2 cellular contexts compared by ENCODE assay signal in the genomic region with DNA sequence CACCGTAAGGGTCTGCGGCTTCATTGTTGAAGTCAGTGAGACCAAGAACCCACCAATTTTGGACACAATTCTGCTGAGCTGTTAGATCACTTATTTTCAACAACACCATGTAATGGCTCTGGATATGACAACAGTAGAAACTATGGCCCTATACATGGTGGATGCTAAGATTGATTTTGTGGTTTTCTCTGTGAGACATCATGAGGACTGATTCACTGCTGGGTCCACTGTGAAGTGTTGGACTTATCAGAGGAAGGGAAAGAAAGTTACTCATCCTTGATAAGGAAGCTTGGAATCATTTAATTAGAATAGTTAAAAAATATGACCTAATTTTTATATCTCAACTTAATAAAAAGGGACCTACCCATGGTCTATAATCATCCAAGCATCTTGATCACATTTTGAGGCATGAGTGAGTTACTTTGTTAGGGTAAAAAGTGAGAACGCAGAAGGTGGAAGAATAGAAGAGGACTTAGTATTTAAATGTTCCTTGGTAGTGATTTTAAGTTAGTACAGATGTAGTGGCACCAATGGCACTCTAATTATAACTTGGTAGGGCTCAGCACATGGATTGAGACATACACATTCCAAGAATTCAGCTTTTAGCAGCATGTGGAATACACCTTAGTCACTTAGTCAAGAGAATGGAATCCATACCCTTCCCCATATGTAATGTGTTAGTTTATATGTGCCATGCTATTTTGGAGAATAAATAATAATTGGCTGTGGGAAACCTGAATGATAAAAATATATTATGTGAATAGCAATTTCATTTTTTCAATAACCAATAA.
TF ChIP-seq lines count a peak whose summit lies in the region.

No MANE protein-coding gene starts in this region.

TF ChIP-seq in IMR-90, 13 proteins besides CTCF, POLR2A, EP300 and RAD21:
- TF ChIP-seq CEBPB (IDR thresholded peaks at IDR 0.05; ENCODE audit: low read depth, low read length) (no peak), MAFK (IDR thresholded peaks at IDR 0.05; ENCODE audit: low read depth, low read length) (peak; percentile 28; the same call in 1 of the 2 replicates), MXI1 (IDR thresholded peaks at IDR 0.05; ENCODE audit: borderline replicate concordance, low read depth, low read length) (no peak), BHLHE40 (IDR thresholded peaks at IDR 0.05; ENCODE audit: low read depth, low read length) (no peak)
- TF ChIP-seq, protein P1, sequence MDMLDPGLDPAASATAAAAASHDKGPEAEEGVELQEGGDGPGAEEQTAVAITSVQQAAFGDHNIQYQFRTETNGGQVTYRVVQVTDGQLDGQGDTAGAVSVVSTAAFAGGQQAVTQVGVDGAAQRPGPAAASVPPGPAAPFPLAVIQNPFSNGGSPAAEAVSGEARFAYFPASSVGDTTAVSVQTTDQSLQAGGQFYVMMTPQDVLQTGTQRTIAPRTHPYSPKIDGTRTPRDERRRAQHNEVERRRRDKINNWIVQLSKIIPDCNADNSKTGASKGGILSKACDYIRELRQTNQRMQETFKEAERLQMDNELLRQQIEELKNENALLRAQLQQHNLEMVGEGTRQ (IDR thresholded peaks at IDR 0.05; ENCODE audit: low read depth, low read length), result no peak

TF ChIP-seq in SK-N-SH, 30 proteins besides CTCF, POLR2A, EP300 and RAD21:
- TF ChIP-seq, protein P2, sequence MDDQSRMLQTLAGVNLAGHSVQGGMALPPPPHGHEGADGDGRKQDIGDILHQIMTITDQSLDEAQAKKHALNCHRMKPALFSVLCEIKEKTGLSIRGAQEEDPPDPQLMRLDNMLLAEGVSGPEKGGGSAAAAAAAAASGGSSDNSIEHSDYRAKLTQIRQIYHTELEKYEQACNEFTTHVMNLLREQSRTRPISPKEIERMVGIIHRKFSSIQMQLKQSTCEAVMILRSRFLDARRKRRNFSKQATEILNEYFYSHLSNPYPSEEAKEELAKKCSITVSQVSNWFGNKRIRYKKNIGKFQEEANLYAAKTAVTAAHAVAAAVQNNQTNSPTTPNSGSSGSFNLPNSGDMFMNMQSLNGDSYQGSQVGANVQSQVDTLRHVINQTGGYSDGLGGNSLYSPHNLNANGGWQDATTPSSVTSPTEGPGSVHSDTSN (IDR thresholded peaks at IDR 0.05), result 0 out of 2 replicates have a peak, but pooled peaks have one; percentile 7
- TF ChIP-seq YY1 (IDR thresholded peaks at IDR 0.05; ENCODE audit: low read depth), result no peak
